In the genomic region with DNA sequence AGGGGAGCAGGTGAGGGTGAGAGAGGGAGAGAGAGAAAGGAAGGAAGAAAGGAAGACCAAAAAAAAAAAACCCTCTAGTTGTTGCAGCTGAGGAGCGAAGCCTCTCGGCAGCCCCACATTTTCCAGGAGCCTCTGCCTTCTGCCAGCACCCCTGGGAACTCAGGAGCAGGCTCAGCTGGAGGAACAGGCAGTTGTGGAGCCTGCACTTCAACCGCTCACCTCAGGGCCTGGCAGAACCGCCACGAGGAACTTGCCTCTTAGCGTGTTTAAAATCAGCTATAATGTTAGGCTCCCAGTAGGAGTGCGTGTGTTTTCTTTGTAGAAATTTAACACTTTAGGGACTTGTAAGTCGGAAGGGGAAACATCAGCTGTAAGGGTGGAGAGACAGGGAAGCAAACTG, we compare ENCODE assay signal across 11 cellular contexts.
"Had no signal": no experiment of that assay in that cellular context is flagged by ENCODE, and none has a peak within 500 bp of the region (broad histone marks: within the 10 kb centered on the region; RNA-seq: fewer than 3 reads in every experiment).

No MANE protein-coding gene starts in this region.

- H3K9me3 Mint-ChIP-seq: activated B cell treated with CpG ODN at 0.5 μM for 24 hours; activated CD4-positive, alpha-beta T cell treated with anti-CD3 and anti-CD28 coated beads, Interleukin-2, amount 10 ng/mL, durations not matched to agents 24 days and 14 days; activated naive CD4-positive, alpha-beta T cell treated with anti-CD3 and anti-CD28 coated beads, Interleukin-2, amount 50 U/mL, for 24 hours; natural killer cell treated with Interleukin-12 subunit alpha and Interleukin-12 subunit beta and Interleukin-15 and Interleukin-18, amount 100 ng/mL, for 72 hours; stimulated activated naive CD8-positive, alpha-beta T cell treated with anti-CD3 and anti-CD28 coated beads, Interleukin-15, Interleukin-2, amounts not matched to agents 100 ng/mL and 50 ng/mL, for 24 hours; T-helper 1 cell treated with Interleukin-12 subunit alpha and Interleukin-12 subunit beta and Interleukin-4 antibody, amounts not matched to agents 30 μg/mL and 1 μg/mL, for 36 hours had no signal

- H3K4me3 ChIP-seq: heart left ventricle, left lung had no signal

- H3K27ac Mint-ChIP-seq: activated CD4-positive, alpha-beta T cell treated with anti-CD3 and anti-CD28 coated beads, Interleukin-2, amount 10 ng/mL, durations not matched to agents 24 days and 14 days; activated naive CD4-positive, alpha-beta T cell treated with anti-CD3 and anti-CD28 coated beads, Interleukin-2, amount 50 U/mL, for 24 hours; natural killer cell treated with Interleukin-12 subunit alpha and Interleukin-12 subunit beta and Interleukin-15 and Interleukin-18, amount 100 ng/mL, for 72 hours; stimulated activated naive CD8-positive, alpha-beta T cell treated with anti-CD3 and anti-CD28 coated beads, Interleukin-15, Interleukin-2, amounts not matched to agents 100 ng/mL and 50 ng/mL, for 24 hours; T-helper 1 cell treated with Interleukin-12 subunit alpha and Interleukin-12 subunit beta and Interleukin-4 antibody, amounts not matched to agents 30 μg/mL and 1 μg/mL, for 36 hours had no signal

- H3K4me1 Mint-ChIP-seq: activated B cell treated with CpG ODN at 0.5 μM for 24 hours; activated naive CD4-positive, alpha-beta T cell treated with anti-CD3 and anti-CD28 coated beads, Interleukin-2, amount 50 U/mL, for 24 hours had no signal

- H3K9me3 ChIP-seq: heart left ventricle, left lung had no signal

- H3K4me1 ChIP-seq: heart left ventricle, left lung had no signal

- H3K27ac ChIP-seq: heart left ventricle, left lung had no signal

- H3K27me3 Mint-ChIP-seq: activated B cell treated with CpG ODN at 0.5 μM for 24 hours; activated CD4-positive, alpha-beta T cell treated with anti-CD3 and anti-CD28 coated beads, Interleukin-2, amount 10 ng/mL, durations not matched to agents 24 days and 14 days; activated naive CD4-positive, alpha-beta T cell treated with anti-CD3 and anti-CD28 coated beads, Interleukin-2, amount 50 U/mL, for 24 hours; natural killer cell treated with Interleukin-12 subunit alpha and Interleukin-12 subunit beta and Interleukin-15 and Interleukin-18, amount 100 ng/mL, for 72 hours; stimulated activated naive CD8-positive, alpha-beta T cell treated with anti-CD3 and anti-CD28 coated beads, Interleukin-15, Interleukin-2, amounts not matched to agents 100 ng/mL and 50 ng/mL, for 24 hours had no signal

- DNase-seq: activated B cell treated with CpG ODN at 0.5 μM for 24 hours; activated CD4-positive, alpha-beta T cell treated with anti-CD3 and anti-CD28 coated beads, Interleukin-2, amount 10 ng/mL, durations not matched to agents 24 days and 14 days; activated T-cell treated with anti-CD3 and anti-CD28 coated beads for 4 hours; foreskin melanocyte; heart left ventricle; left lung; stimulated activated CD4-positive, alpha-beta T cell treated with anti-CD3 and anti-CD28 coated beads, Interleukin-2, amount 100 ng/mL, for 48 hours had no signal

- H3K27me3 ChIP-seq: heart left ventricle, left lung had no signal

- H3K4me3 Mint-ChIP-seq: activated B cell treated with CpG ODN at 0.5 μM for 24 hours; activated CD4-positive, alpha-beta T cell treated with anti-CD3 and anti-CD28 coated beads, Interleukin-2, amount 10 ng/mL, durations not matched to agents 24 days and 14 days; activated naive CD4-positive, alpha-beta T cell treated with anti-CD3 and anti-CD28 coated beads, Interleukin-2, amount 50 U/mL, for 24 hours; natural killer cell treated with Interleukin-12 subunit alpha and Interleukin-12 subunit beta and Interleukin-15 and Interleukin-18, amount 100 ng/mL, for 72 hours; stimulated activated naive CD8-positive, alpha-beta T cell treated with anti-CD3 and anti-CD28 coated beads, Interleukin-15, Interleukin-2, amounts not matched to agents 100 ng/mL and 50 ng/mL, for 24 hours; T-helper 1 cell treated with Interleukin-12 subunit alpha and Interleukin-12 subunit beta and Interleukin-4 antibody, amounts not matched to agents 30 μg/mL and 1 μg/mL, for 36 hours had no signal

- ATAC-seq: heart left ventricle; left lung; natural killer cell treated with Interleukin-12 subunit alpha and Interleukin-12 subunit beta and Interleukin-15 and Interleukin-18, amount 100 ng/mL, for 72 hours had no signal
